In the genomic region with DNA sequence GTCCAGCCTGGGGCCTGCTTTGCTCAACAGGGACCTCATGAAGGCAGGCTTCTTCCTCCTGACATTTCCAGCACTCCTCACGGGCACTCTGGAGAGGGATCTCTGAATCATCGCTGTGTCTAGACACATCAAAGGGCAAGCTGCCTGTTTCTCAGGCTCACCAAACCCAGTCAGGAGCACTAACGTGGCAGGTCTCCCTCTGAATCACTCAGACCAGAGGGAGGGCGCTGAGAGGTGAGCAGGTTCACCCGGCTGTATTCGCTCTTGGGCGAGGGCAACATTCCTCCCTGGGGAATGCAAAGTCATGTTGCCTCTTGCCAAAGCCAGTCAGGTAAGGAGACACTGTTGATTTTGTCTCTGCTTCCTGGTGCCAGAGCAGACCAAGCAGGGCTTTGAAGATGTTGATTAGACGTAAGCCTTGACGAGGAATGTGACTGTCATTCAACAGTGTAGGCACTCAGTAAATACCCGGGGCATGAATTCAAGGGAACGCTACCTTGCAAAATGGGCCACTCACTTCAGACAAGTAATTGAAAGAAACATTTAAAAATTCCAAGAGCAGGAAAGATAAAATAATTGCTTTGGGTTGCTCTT, we compare ENCODE assay signal across 11 cellular contexts. TPM values are rescaled to one million over a fixed set of nuclear protein-coding genes. Genes with fewer than 3 reads are reported as not detected.
A peak's percentile ranks its signal among the peaks of the same experiment; 100 is the strongest.
DNase-seq lines count a peak whose midpoint lies in the region; ATAC-seq, FAIRE-seq and TF ChIP-seq lines count a peak whose summit lies in the region.
"Had no signal": no experiment of that assay in that cellular context is flagged by ENCODE, and none has a peak within 500 bp of the region (broad histone marks: within the 10 kb centered on the region; RNA-seq: fewer than 3 reads in every experiment).

No MANE protein-coding gene starts in this region.

- DNase-seq in 8988T (peak; percentile 35), HK-2 (ENCODE audit: unreplicated experiment) (peak; percentile 99), astrocyte (ENCODE audit: low read depth) (peak; percentile 99), left colon (peak; percentile 60 to 85), GM13976 (ENCODE audit: low spot score) (no peak), NOMO-1 treated with dmso at 0.1 percent for 144 hours (lab: John Stamatoyannopoulos, UW; ENCODE audit: unreplicated experiment) (no peak), endothelial cell (ENCODE audit: low spot score) (no peak), NOMO-1 treated with DMSO at 0.1 percent for 48 hours (lab: John Stamatoyannopoulos, UW; ENCODE audit: unreplicated experiment) (no peak)
- DNase-seq: effector memory CD4-positive, alpha-beta T cell; stimulated activated CD4-positive, alpha-beta T cell treated with anti-CD3 and anti-CD28 coated beads, Interleukin-4, amount 100 ng/mL, for 1 hour had no signal

- peak overlapping the region; percentile 29 for H3K4me3 Mint-ChIP-seq in astrocyte (ENCODE audit: unreplicated experiment)
- H3K4me3 Mint-ChIP-seq in endothelial cell (ENCODE audit: unreplicated experiment), result no peak overlapping the region

- no peaks in the 10 kb centered on the region for H4K20me1 ChIP-seq in astrocyte (ENCODE audit: insufficient read depth, low read length)

- in situ Hi-C loops in GM13976 (cut with MboI; ENCODE audit: low sequenced_read_pairs, unreplicated experiment), result loop anchor here (25.0 kb wide), 1 partner anchor 514 kb away; no protein-coding TSS in a partner anchor

- H3K27ac ChIP-seq in astrocyte (ENCODE audit: low read depth, low read length), result peak overlapping the region; percentile 99

- H3K9me3 ChIP-seq in astrocyte (ENCODE audit: insufficient read depth, low read depth, low read length), result no peaks in the 10 kb centered on the region

- H3K79me2 ChIP-seq in astrocyte (ENCODE audit: insufficient read depth, low read length), result no peaks in the 10 kb centered on the region

- ATAC-seq in left colon, result peak; percentile 98

- H3K4me2 ChIP-seq in astrocyte (ENCODE audit: low read length), result peak overlapping the region; percentile 52

- intact Hi-C loops in left colon (cut with DNase I, micrococcal nuclease), result no loop called here

- H3K36me3 Mint-ChIP-seq in astrocyte (ENCODE audit: low read depth, unreplicated experiment) (no peaks in the 10 kb centered on the region), endothelial cell (ENCODE audit: low read depth, unreplicated experiment) (no peaks in the 10 kb centered on the region)

- TF ChIP-seq CTCF in astrocyte (IDR thresholded peaks at IDR 0.05; ENCODE audit: insufficient read depth, low read depth, low read length) (no peak), GM13976 (IDR thresholded peaks at IDR 0.05; ENCODE audit: borderline replicate concordance, control extremely low read depth, extremely low read depth, insufficient read depth, missing control alignments) (no peak), endothelial cell (IDR thresholded peaks at IDR 0.05; ENCODE audit: unreplicated experiment) (no peak)

- no peak for FAIRE-seq in astrocyte (lab: Jason Lieb, UNC)

- no peaks in the 10 kb centered on the region for H3K36me3 ChIP-seq in astrocyte (ENCODE audit: insufficient read depth, low read length)

- H3K4me1 Mint-ChIP-seq in astrocyte (ENCODE audit: low read depth, unreplicated experiment) (peaks cover 49% of the 10 kb centered on the region), endothelial cell (ENCODE audit: unreplicated experiment) (no peaks in the 10 kb centered on the region)

- H3K27ac Mint-ChIP-seq in astrocyte (ENCODE audit: unreplicated experiment) (peak overlapping the region; percentile 97), endothelial cell (ENCODE audit: unreplicated experiment) (no peak overlapping the region)

- no peak overlapping the region for H3K4me3 ChIP-seq in astrocyte (ENCODE audit: insufficient read depth, low read depth, low read length)

- H3K9me3 Mint-ChIP-seq in astrocyte (ENCODE audit: unreplicated experiment) (no peaks in the 10 kb centered on the region), endothelial cell (ENCODE audit: unreplicated experiment) (no peaks in the 10 kb centered on the region)

- H2AFZ ChIP-seq in astrocyte (ENCODE audit: low read depth, low read length), result peak overlapping the region; percentile 1

- H3K4me1 ChIP-seq in astrocyte (ENCODE audit: insufficient read depth, low read length), result peaks cover 32% of the 10 kb centered on the region

- peak overlapping the region; percentile 77 for H3K9ac ChIP-seq in astrocyte (ENCODE audit: low read length)

- H3K27me3 Mint-ChIP-seq in astrocyte (ENCODE audit: low read depth, unreplicated experiment) (no peaks in the 10 kb centered on the region), endothelial cell (ENCODE audit: unreplicated experiment) (peaks cover 2% of the 10 kb centered on the region)

- no peaks in the 10 kb centered on the region for H3K27me3 ChIP-seq in astrocyte (ENCODE audit: insufficient read depth, low read length)

RNA-seq across cellular contexts. Expression of a gene that starts 50.1 kb away (rescaled TPM):
- 0.60 and 0.73 TPM in 2 replicates for total RNA-seq in astrocyte
- total RNA-seq in left colon, result not detected
- total RNA-seq in endothelial cell (ENCODE audit: unreplicated experiment), result not detected
- total RNA-seq: T-helper 2 cell treated with Interferon-gamma antibody and Interleukin-4, amounts not matched to agents 100 ng/mL and 5 ng/mL, for 36 hours had no signal

RNA-seq across cellular contexts. Expression of a gene that starts 53.3 kb away (rescaled TPM):
- total RNA-seq in astrocyte (0.31 TPM in 1 of 2 replicates, not detected in the other), left colon (100 to 1,000 TPM; 149 to 152 TPM), endothelial cell (ENCODE audit: unreplicated experiment) (0.05 TPM)
- total RNA-seq: T-helper 2 cell treated with Interferon-gamma antibody and Interleukin-4, amounts not matched to agents 100 ng/mL and 5 ng/mL, for 36 hours had no signal

Comparison
In these comparisons a context has a peak if more than half of its experiments do, and no peak if none do; other contexts are left out.
1. DNase-seq: peak in 8988T (single experiment), HK-2 (single experiment), astrocyte (single experiment) and left colon (2 of 2); none in GM13976 (single experiment), NOMO-1 treated with dmso at 0.1 percent for 144 hours (single experiment), endothelial cell (single experiment) and NOMO-1 treated with DMSO at 0.1 percent for 48 hours (single experiment).
2. RNA of a gene that starts 53.3 kb away (total RNA-seq): 149 to 152 TPM in left colon; 0.05 TPM in endothelial cell (single experiment) and 0.31 TPM in astrocyte; every median in the first group is over 100 times any median in the second.